In genomic region chr6:105981002-105981887, GRCh38 we compare ENCODE assay signal across 9 cellular contexts.
DNase-seq lines count a peak whose midpoint lies in the region; ATAC-seq and TF ChIP-seq lines count a peak whose summit lies in the region.
"Had no signal": no experiment of that assay in that cellular context is flagged by ENCODE, and none has a peak within 500 bp of the region (broad histone marks: within the 10 kb centered on the region; RNA-seq: fewer than 3 reads in every experiment).

No MANE protein-coding gene starts in this region.

- H3K4me3 ChIP-seq in PC-9: no peak overlapping the region

- BruUV-seq in PC-9 (replicated peaks; lab: Mats Ljungman, UMichigan): no TSS peak

- H3K4me3 Mint-ChIP-seq in activated T-cell treated with anti-CD3 and anti-CD28 coated beads, Interleukin-2, amount 50 U/mL, for 24 hours: peak overlapping the region; percentile 79
- peak overlapping the region; percentile 81 for H3K4me3 Mint-ChIP-seq in glutamatergic neuron (ENCODE audit: unreplicated experiment)

- no peaks in the 10 kb centered on the region; the same call in 1 of the 2 replicates for H3K9me3 ChIP-seq in PC-9 (ENCODE audit: insufficient read depth, low read depth)

- POLR2A ChIA-PET in PC-9 (lab: Charles Lee; ENCODE audit: unreplicated experiment): no interaction called here

- no peaks in the 10 kb centered on the region for H3K4me1 ChIP-seq in PC-9 (replicated peaks; ENCODE audit: insufficient read depth)

- peak; percentile 62 for DNase-seq in activated T-cell treated with anti-CD3 and anti-CD28 coated beads, Interleukin-2, amount 50 U/mL, for 24 hours
- DNase-seq in glutamatergic neuron (peak; percentile 48), islet precursor cell (no peak), PC-9 (no peak), NCI-H446 (lab: John Stamatoyannopoulos, UW) (no peak)
- peak; percentile 42 for DNase-seq in stimulated activated CD4-positive, alpha-beta T cell treated with anti-CD3 and anti-CD28 coated beads, Interleukin-1b, Interleukin-23, amount 100 ng/mL, for 48 hours

- ATAC-seq in GM21381 (IDR thresholded peaks at IDR 0.05; ENCODE audit: unreplicated experiment) (peak; percentile 50), GM18868 (IDR thresholded peaks at IDR 0.05; ENCODE audit: unreplicated experiment) (no peak)

- H3K4me2 ChIP-seq in PC-9: no peak overlapping the region

- peaks cover 72% of the 10 kb centered on the region for H3K27me3 Mint-ChIP-seq in activated T-cell treated with anti-CD3 and anti-CD28 coated beads, Interleukin-2, amount 50 U/mL, for 24 hours
- H3K27me3 Mint-ChIP-seq in glutamatergic neuron (ENCODE audit: unreplicated experiment): peaks cover 21% of the 10 kb centered on the region

- intact Hi-C loops in PC-9 (cut with micrococcal nuclease; ENCODE audit: unreplicated experiment): no loop called here

- H3F3A ChIP-seq in PC-9 (ENCODE audit: insufficient read depth, low read depth): no peaks in the 10 kb centered on the region

- peak overlapping the region; percentile 96 for H3K27ac Mint-ChIP-seq in activated T-cell treated with anti-CD3 and anti-CD28 coated beads, Interleukin-2, amount 50 U/mL, for 24 hours
- H3K27ac Mint-ChIP-seq in glutamatergic neuron (ENCODE audit: unreplicated experiment): no peak overlapping the region

- no peaks in the 10 kb centered on the region for H3K79me2 ChIP-seq in PC-9 (ENCODE audit: low read depth)

- H3K9me3 Mint-ChIP-seq in activated T-cell treated with anti-CD3 and anti-CD28 coated beads, Interleukin-2, amount 50 U/mL, for 24 hours: peaks cover 2% of the 10 kb centered on the region
- H3K9me3 Mint-ChIP-seq in glutamatergic neuron (ENCODE audit: unreplicated experiment): peaks cover 4% of the 10 kb centered on the region

- H3K9me2 ChIP-seq in PC-9 (ENCODE audit: insufficient read depth): no peaks in the 10 kb centered on the region

- no peaks in the 10 kb centered on the region for H3K36me3 Mint-ChIP-seq in activated T-cell treated with anti-CD3 and anti-CD28 coated beads, Interleukin-2, amount 50 U/mL, for 24 hours (ENCODE audit: low read depth)
- H3K36me3 Mint-ChIP-seq in glutamatergic neuron (ENCODE audit: unreplicated experiment): peaks cover 10% of the 10 kb centered on the region

- H3K36me3 ChIP-seq in PC-9 (ENCODE audit: low read depth): no peaks in the 10 kb centered on the region

- H2AFZ ChIP-seq in PC-9: no peak overlapping the region

- peaks cover 61% of the 10 kb centered on the region for H3K4me1 Mint-ChIP-seq in activated T-cell treated with anti-CD3 and anti-CD28 coated beads, Interleukin-2, amount 50 U/mL, for 24 hours (ENCODE audit: low read depth)
- peaks cover 4% of the 10 kb centered on the region for H3K4me1 Mint-ChIP-seq in glutamatergic neuron (ENCODE audit: low read depth, unreplicated experiment)

- no peaks in the 10 kb centered on the region for H4K20me1 ChIP-seq in PC-9 (ENCODE audit: insufficient read depth)

- no peak for TF ChIP-seq CTCF in glutamatergic neuron (IDR thresholded peaks at IDR 0.05; ENCODE audit: partially characterized antibody, unreplicated experiment)
- TF ChIP-seq CTCF in PC-9 (conservative IDR thresholded peaks at IDR 0.05): no peak

- no peak overlapping the region for H3K27ac ChIP-seq in PC-9
- H3K27ac ChIP-seq: HL-60 had no signal

- CTCF ChIA-PET in PC-9 (lab: Charles Lee): interaction anchor here (0.7 kb wide), 1 partner anchor 243 kb away, joined by 3 read pairs; no protein-coding TSS in a partner anchor

- H3K27me3 ChIP-seq in PC-9 (ENCODE audit: insufficient read depth, low read depth): no peaks in the 10 kb centered on the region

Comparison
In these comparisons a context has a peak if more than half of its experiments do, and no peak if none do; other contexts are left out.
1. DNase-seq: peak in activated T-cell treated with anti-CD3 and anti-CD28 coated beads, Interleukin-2, amount 50 U/mL, for 24 hours (single experiment), glutamatergic neuron (single experiment) and stimulated activated CD4-positive, alpha-beta T cell treated with anti-CD3 and anti-CD28 coated beads, Interleukin-1b, Interleukin-23, amount 100 ng/mL, for 48 hours (single experiment); none in islet precursor cell (single experiment), PC-9 (0 of 2) and NCI-H446 (0 of 2).